8 cellular contexts compared by ENCODE assay signal in genomic region chr6:36422714-36423100, GRCh38. TPM values are rescaled to one million over a fixed set of nuclear protein-coding genes. Genes with fewer than 3 reads are reported as not detected.
DNase-seq lines count a peak whose midpoint lies in the region; ATAC-seq, FAIRE-seq and TF ChIP-seq lines count a peak whose summit lies in the region.

No MANE protein-coding gene starts in this region.

- H3K27me3 ChIP-seq in BE2C (no peaks in the 10 kb centered on the region), HUES48 (ENCODE audit: control insufficient read depth, insufficient read depth, low read length) (no peaks in the 10 kb centered on the region)

- H3K9ac ChIP-seq in HUES48 (ENCODE audit: low read depth, low read length): peak overlapping the region; percentile 33; the same call in 1 of the 2 replicates

- no peaks in the 10 kb centered on the region for H3K9me3 Mint-ChIP-seq in chondrocyte (ENCODE audit: low read depth)
- no peaks in the 10 kb centered on the region for H3K9me3 Mint-ChIP-seq in natural killer cell

- H3K36me3 ChIP-seq in BE2C: no peaks in the 10 kb centered on the region
- H3K36me3 ChIP-seq in HUES48 (ENCODE audit: control insufficient read depth, insufficient read depth, low read length): no peaks in the 10 kb centered on the region

- H3K9me3 ChIP-seq in BE2C (no peaks in the 10 kb centered on the region), HUES48 (ENCODE audit: control insufficient read depth, insufficient read depth, low read length) (no peaks in the 10 kb centered on the region)

- intact Hi-C loops in natural killer cell (cut with micrococcal nuclease): loop anchor here (1.0 to 5.0 kb wide), 5 partner anchors 19 to 335 kb away; partner anchors contain the start of genes SRSF3 and STK38

- H3K4me3 Mint-ChIP-seq in chondrocyte (ENCODE audit: unreplicated experiment): peak overlapping the region; percentile 87
- peak overlapping the region; percentile 91 for H3K4me3 Mint-ChIP-seq in natural killer cell

- TF ChIP-seq POLR2A in GM12892 (IDR thresholded peaks at IDR 0.05; ENCODE audit: low read depth, low read length): no peak

- H3K4me1 ChIP-seq in BE2C: peaks cover 11% of the 10 kb centered on the region
- H3K4me1 ChIP-seq in HUES48 (ENCODE audit: control insufficient read depth, insufficient read depth, low read length): peaks cover 6% of the 10 kb centered on the region; the same call in 1 of the 2 replicates

- peak overlapping the region; percentile 93 for H3K27ac Mint-ChIP-seq in chondrocyte (ENCODE audit: unreplicated experiment)
- H3K27ac Mint-ChIP-seq in natural killer cell: peak overlapping the region; percentile 91 to 92

- H3K36me3 Mint-ChIP-seq in chondrocyte (ENCODE audit: low read depth): no peaks in the 10 kb centered on the region
- no peaks in the 10 kb centered on the region for H3K36me3 Mint-ChIP-seq in natural killer cell

- H3K4me1 Mint-ChIP-seq in chondrocyte (ENCODE audit: low read depth) (peaks cover 14% of the 10 kb centered on the region), natural killer cell (peaks cover 15 to 17% of the 10 kb centered on the region in 2 donors)

- DNase-seq in BE2C (no peak), chondrocyte (ENCODE audit: low spot score) (no peak), natural killer cell (no peak), KBM-7 (no peak), GM12892 (ENCODE audit: insufficient read length) (no peak), pons (ENCODE audit: low spot score) (no peak), GOT3 (lab: John Stamatoyannopoulos, UW) (no peak)

- H3K4me3 ChIP-seq in BE2C (ENCODE audit: low read depth, low read length) (peak overlapping the region; percentile 67), HUES48 (ENCODE audit: low read depth, low read length) (peak overlapping the region; percentile 70)

- FAIRE-seq in GM12892 (lab: Jason Lieb, UNC): no peak

- no peak for ATAC-seq in natural killer cell

- in situ Hi-C loops in KBM-7 (cut with MboI; ENCODE audit: low pct_unique_long_range_greater_than_20kb, low sequenced_read_pairs): no loop called here

- H3K27me3 Mint-ChIP-seq in chondrocyte (ENCODE audit: low read depth) (no peaks in the 10 kb centered on the region), natural killer cell (ENCODE audit: low read depth in 2 of 2) (no peaks in the 10 kb centered on the region)

- peak overlapping the region; percentile 54 for H3K27ac ChIP-seq in HUES48 (ENCODE audit: low read depth, low read length)

- TF ChIP-seq CTCF in BE2C (IDR thresholded peaks at IDR 0.05; ENCODE audit: low read depth, low read length) (no peak), chondrocyte (IDR thresholded peaks at IDR 0.05) (no peak), natural killer cell (IDR thresholded peaks at IDR 0.05) (no peak)

RNA-seq across cellular contexts. Expression of gene PXT1, which starts 19.9 kb away (rescaled TPM):
- not detected for polyA plus RNA-seq in BE2C (2012; ENCODE audit: insufficient read depth, insufficient read length, low read depth)
- total RNA-seq in chondrocyte: not detected in 3 replicates
- 1 to 10 TPM in 1 of 3 donors, under 1 TPM in 2; 0.27 to 1.0 (median 0.28) TPM for total RNA-seq in natural killer cell
- polyA plus RNA-seq in GM12892 (2012; ENCODE audit: missing spikeins): 0.98 TPM

RNA-seq across cellular contexts. Expression of gene KCTD20, which starts 20.1 kb away (rescaled TPM):
- 46.6 TPM for polyA plus RNA-seq in BE2C (2012; ENCODE audit: insufficient read depth, insufficient read length, low read depth)
- total RNA-seq in chondrocyte: 76.0 to 92.4 TPM (median 89.1 TPM) in 3 replicates
- 10 to 100 TPM; 37.7 to 43.5 (median 43.2) TPM for total RNA-seq in natural killer cell
- polyA plus RNA-seq in GM12892 (2012; ENCODE audit: missing spikeins): 50.1 TPM

RNA-seq across cellular contexts. Expression of gene ETV7, which starts 35.2 kb away (rescaled TPM):
- 0.52 TPM for polyA plus RNA-seq in BE2C (2012; ENCODE audit: insufficient read depth, insufficient read length, low read depth)
- total RNA-seq in chondrocyte: not detected in 3 replicates
- total RNA-seq in natural killer cell: 1 to 10 TPM in 2 of 3 donors, under 1 TPM in 1; 0.96 to 2.8 (median 1.7) TPM
- polyA plus RNA-seq in GM12892 (2012; ENCODE audit: missing spikeins): 2.9 TPM
